In genomic region chr12:119772431-119772830, GRCh38 we compare ENCODE assay signal across 13 cellular contexts.
"Had no signal": no experiment of that assay in that cellular context is flagged by ENCODE, and none has a peak within 500 bp of the region (broad histone marks: within the 10 kb centered on the region; RNA-seq: fewer than 3 reads in every experiment).

No MANE protein-coding gene starts in this region.

- H3K27ac ChIP-seq: coronary artery, lower lobe of right lung, parathyroid adenoma, upper lobe of right lung, WERI-Rb-1 had no signal

- H3K4me1 ChIP-seq: lower lobe of right lung, parathyroid adenoma, upper lobe of right lung had no signal

- ATAC-seq: lower lobe of right lung; sciatic nerve; stimulated activated naive B cell treated with anti-CD40 and anti-IgM and Interleukin-4, amounts not matched to agents 10 μg/mL and 1 μg/mL and 100 μg/mL, for 72 hours; upper lobe of right lung had no signal

- DNase-seq: activated CD4-positive, alpha-beta T cell treated with anti-CD3 and anti-CD28 coated beads for 1 hour; activated gamma-delta T cell treated with Interleukin-2 at 50 U/mL for 16 hours; amniotic stem cell; erythroblast; lower lobe of right lung; stimulated activated naive B cell treated with anti-CD40 and anti-IgM and Interleukin-4, amounts not matched to agents 10 μg/mL and 1 μg/mL and 100 μg/mL, for 72 hours; SW 1271; T-helper 2 cell; upper lobe of right lung; WERI-Rb-1 had no signal

- H3K9ac ChIP-seq: parathyroid adenoma had no signal

- H3K79me2 ChIP-seq: parathyroid adenoma had no signal

- H3K9me3 ChIP-seq: lower lobe of right lung, upper lobe of right lung had no signal

- H3K36me3 ChIP-seq: lower lobe of right lung, upper lobe of right lung had no signal

- H3K4me3 ChIP-seq: coronary artery, lower lobe of right lung, upper lobe of right lung had no signal

- H2AFZ ChIP-seq: parathyroid adenoma had no signal

- H3K27me3 ChIP-seq: upper lobe of right lung had no signal
